Comparison of ENCODE assay signal across 9 cellular contexts in the genomic region with DNA sequence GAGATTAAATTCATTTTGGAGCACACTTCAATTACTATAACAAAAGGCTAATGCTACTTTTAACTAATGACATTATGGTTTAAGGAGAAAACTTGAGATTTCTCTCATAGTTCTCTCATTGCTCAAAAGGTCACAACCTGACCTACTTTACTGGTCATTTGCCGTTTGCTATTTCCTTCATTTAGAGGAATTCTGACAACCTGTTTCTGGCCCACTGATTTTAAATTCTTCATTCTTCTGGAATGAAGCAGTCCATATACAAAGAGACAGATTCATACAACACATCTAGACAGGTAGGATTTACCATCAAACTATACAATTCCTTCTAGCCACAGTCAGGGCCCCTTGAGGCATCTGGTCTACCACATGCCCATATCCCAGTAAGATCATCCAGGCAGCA. TPM values are rescaled to one million over a fixed set of nuclear protein-coding genes. Genes with fewer than 3 reads are reported as not detected.
"Had no signal": no experiment of that assay in that cellular context is flagged by ENCODE, and none has a peak within 500 bp of the region (broad histone marks: within the 10 kb centered on the region; RNA-seq: fewer than 3 reads in every experiment).

No MANE protein-coding gene starts in this region.

- H3K4me3 ChIP-seq: GM23248, HAP-1 had no signal

- H3K4me3 Mint-ChIP-seq: HFFc6, IgD-negative memory B cell had no signal

- H3K36me3 ChIP-seq: HAP-1 had no signal

- H3K9ac ChIP-seq: GM23248 had no signal

- H3K27ac ChIP-seq: GM23248 had no signal

- DNase-seq: GM23248, GOT3, H7, HFFc6, KBM-7 had no signal

- ATAC-seq: HCT116, HepG2 had no signal

- H3K4me1 ChIP-seq: HAP-1 had no signal

- H3K36me3 Mint-ChIP-seq: IgD-negative memory B cell had no signal

- FAIRE-seq: HepG2 had no signal

- H3K27ac Mint-ChIP-seq: HFFc6, IgD-negative memory B cell had no signal

- H3K4me1 Mint-ChIP-seq: IgD-negative memory B cell had no signal

- H2AFZ ChIP-seq: GM23248 had no signal

RNA-seq across cellular contexts. Expression of a gene that starts 14.2 kb away (rescaled TPM):
- polyA plus RNA-seq: IgD-negative memory B cell had no signal
